In the genomic region with DNA sequence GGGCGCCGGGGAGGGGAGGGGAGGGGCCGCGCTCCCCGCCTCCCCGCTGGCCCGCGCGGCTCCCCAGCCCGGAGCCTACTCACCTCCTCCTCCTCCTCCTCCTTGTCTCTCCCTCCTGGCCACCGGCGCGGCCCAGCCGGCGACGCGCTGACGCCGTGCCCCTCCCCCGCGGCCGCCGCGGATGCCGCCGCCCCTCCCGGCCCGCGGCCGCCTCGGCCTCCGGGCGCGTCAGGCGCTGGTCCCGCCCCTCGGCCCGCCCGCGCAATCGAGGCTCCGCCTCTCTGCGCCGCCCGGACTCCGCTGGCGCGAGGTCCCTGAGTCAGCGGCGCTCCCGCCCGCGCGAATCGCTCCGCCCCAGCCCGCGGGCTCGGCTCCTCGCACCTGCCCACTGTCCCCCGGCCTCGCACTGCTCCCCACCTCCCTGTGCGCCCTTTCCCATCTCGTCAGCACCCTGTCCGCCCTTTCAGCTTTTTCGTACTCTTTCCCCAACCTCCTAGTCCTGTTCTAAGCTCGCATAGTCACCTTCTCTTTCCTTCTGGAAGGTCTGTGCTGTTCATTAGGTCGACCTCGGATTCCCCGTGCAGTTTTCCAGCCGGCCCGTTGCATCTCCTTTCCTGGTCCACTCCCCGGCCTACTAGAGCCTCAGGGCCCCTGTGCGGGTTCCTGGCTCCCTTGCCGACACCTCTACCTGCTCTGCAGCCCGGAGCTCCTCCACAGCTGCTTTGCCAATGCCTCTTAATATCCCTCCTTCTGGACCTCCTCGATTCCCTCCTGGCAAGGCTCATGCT, we compare ENCODE assay signal across 8 cellular contexts.
DNase-seq lines count a peak whose midpoint lies in the region; ATAC-seq, FAIRE-seq and TF ChIP-seq lines count a peak whose summit lies in the region.

No MANE protein-coding gene starts in this region.

- H3K36me3 Mint-ChIP-seq in T-cell, result peaks cover 5% of the 10 kb centered on the region

- peak; percentile 62 for ATAC-seq in GM18499 (IDR thresholded peaks at IDR 0.05; ENCODE audit: insufficient read depth, unreplicated experiment)
- peak; percentile 89 for ATAC-seq in HG02852 (IDR thresholded peaks at IDR 0.05; ENCODE audit: unreplicated experiment)
- peak; percentile 90 to 95 (median 93) for ATAC-seq in T-cell (replicated peaks in 1 of 4)

- H3K9me3 ChIP-seq in right atrium auricular region, result no peaks in the 10 kb centered on the region

- peak overlapping the region; percentile 86 to 91 (median 90) for H3K4me3 Mint-ChIP-seq in T-cell

- H3K27ac ChIP-seq in right atrium auricular region, result peak overlapping the region; percentile 87 to 89

- H3K27ac Mint-ChIP-seq in T-cell, result peak overlapping the region; percentile 78 to 90

- H3K4me1 Mint-ChIP-seq in T-cell, result peaks cover 21 to 39% (median 34%) of the 10 kb centered on the region in 3 donors

- no peaks in the 10 kb centered on the region for H3K36me3 ChIP-seq in right atrium auricular region

- CTCF ChIA-PET in T-cell (lab: Charles Lee), result interaction anchor here in 1 of 2 donors (0.6 to 0.7 kb wide), 2 partner anchors 149 to 178 kb away, joined by 3 read pairs; no protein-coding TSS in a partner anchor

- H3K27me3 Mint-ChIP-seq in T-cell, result no peaks in the 10 kb centered on the region

- peak; percentile 87 for DNase-seq in NCI-H1436 (lab: John Stamatoyannopoulos, UW)
- DNase-seq in T-cell, result peak; percentile 58 to 88 (median 78)
- DNase-seq in amniotic stem cell (lab: John Stamatoyannopoulos, UW), result peak; percentile 64
- DNase-seq in right atrium auricular region (ENCODE audit: low spot score), result peak; percentile 77
- peak; percentile 94 for DNase-seq in putamen (ENCODE audit: low spot score)
- peak; percentile 94 for DNase-seq in urothelium cell line (ENCODE audit: low spot score)

- FAIRE-seq in urothelium cell line (lab: Jason Lieb, UNC), result peak; percentile 91

- peaks cover 0 to 21% of the 10 kb centered on the region in 2 donors for H3K4me1 ChIP-seq in right atrium auricular region

- H3K4me3 ChIP-seq in right atrium auricular region, result peak overlapping the region; percentile 63 to 66

- H3K9me3 Mint-ChIP-seq in T-cell, result no peaks in the 10 kb centered on the region

- H3K27me3 ChIP-seq in right atrium auricular region, result no peaks in the 10 kb centered on the region

- TF ChIP-seq CTCF in right atrium auricular region (IDR thresholded peaks at IDR 0.05), result no peak

- POLR2A ChIA-PET in T-cell (lab: Charles Lee), result interaction anchor here in 1 of 2 donors (0.6 to 0.7 kb wide), 3 partner anchors 16 to 149 kb away, joined by 3 read pairs; no protein-coding TSS in a partner anchor

Comparison
In these comparisons a context has a peak if more than half of its experiments do, and no peak if none do; other contexts are left out.
1. Peak in every context shown above with its lines: DNase-seq, ATAC-seq, H3K4me3 ChIP-seq and H3K27ac ChIP-seq.